ENCODE assay signal across 18 cellular contexts in genomic region chr18:12428923-12429322, GRCh38. TPM values are rescaled to one million over a fixed set of nuclear protein-coding genes. Genes with fewer than 3 reads are reported as not detected.
A peak's percentile ranks its signal among the peaks of the same experiment; 100 is the strongest.
DNase-seq lines count a peak whose midpoint lies in the region; ATAC-seq, FAIRE-seq and TF ChIP-seq lines count a peak whose summit lies in the region.
"Had no signal": no experiment of that assay in that cellular context is flagged by ENCODE, and none has a peak within 500 bp of the region (broad histone marks: within the 10 kb centered on the region; RNA-seq: fewer than 3 reads in every experiment).

No MANE protein-coding gene starts in this region.

- FAIRE-seq in astrocyte (lab: Jason Lieb, UNC), result no peak
- FAIRE-seq: A549, D721Med had no signal

- H3K4me1 ChIP-seq in cardiac muscle cell (ENCODE audit: low read depth), result no peaks in the 10 kb centered on the region
- H3K4me1 ChIP-seq in astrocyte (ENCODE audit: insufficient read depth, low read length), result no peaks in the 10 kb centered on the region
- no peaks in the 10 kb centered on the region for H3K4me1 ChIP-seq in endodermal cell (ENCODE audit: control insufficient read depth, insufficient read depth, low read length)
- H3K4me1 ChIP-seq: A549, Caco-2 had no signal

- H2AFZ ChIP-seq in astrocyte (ENCODE audit: low read depth, low read length), result no peak overlapping the region
- H2AFZ ChIP-seq: GM23338 had no signal

- H3K9me3 ChIP-seq in cardiac muscle cell (ENCODE audit: low read depth), result no peaks in the 10 kb centered on the region
- H3K9me3 ChIP-seq in astrocyte (ENCODE audit: insufficient read depth, low read depth, low read length), result peaks cover 7% of the 10 kb centered on the region
- H3K9me3 ChIP-seq in endodermal cell (ENCODE audit: control insufficient read depth, low read length), result no peaks in the 10 kb centered on the region
- H3K9me3 ChIP-seq: A549, Caco-2 had no signal

- H3K4me3 ChIP-seq in cardiac muscle cell, result no peak overlapping the region
- no peak overlapping the region for H3K4me3 ChIP-seq in astrocyte (ENCODE audit: insufficient read depth, low read depth, low read length)
- no peak overlapping the region for H3K4me3 ChIP-seq in endodermal cell (ENCODE audit: low read length)
- H3K4me3 ChIP-seq: A549, GM23338 had no signal

- no peak for ATAC-seq in left ventricle myocardium superior
- ATAC-seq: A549, GM23338 had no signal

- peaks cover 15% of the 10 kb centered on the region for H3K36me3 Mint-ChIP-seq in astrocyte (ENCODE audit: low read depth, unreplicated experiment)
- peaks cover 14% of the 10 kb centered on the region for H3K36me3 Mint-ChIP-seq in nephron progenitor cell (ENCODE audit: low read depth)
- H3K36me3 Mint-ChIP-seq in endodermal cell (ENCODE audit: low read depth), result peaks cover 6% of the 10 kb centered on the region

- no peak overlapping the region for H3K4me2 ChIP-seq in astrocyte (ENCODE audit: low read length)
- H3K4me2 ChIP-seq: A549, GM23338 had no signal

- no peaks in the 10 kb centered on the region for H3K79me2 ChIP-seq in astrocyte (ENCODE audit: insufficient read depth, low read length)

- H3K4me1 Mint-ChIP-seq in astrocyte (ENCODE audit: low read depth, unreplicated experiment), result peaks cover 1% of the 10 kb centered on the region
- peaks cover 6% of the 10 kb centered on the region for H3K4me1 Mint-ChIP-seq in nephron progenitor cell
- no peaks in the 10 kb centered on the region for H3K4me1 Mint-ChIP-seq in endodermal cell
- H3K4me1 Mint-ChIP-seq: GM23338 had no signal

- H3K36me3 ChIP-seq in cardiac muscle cell (no peaks in the 10 kb centered on the region), astrocyte (ENCODE audit: insufficient read depth, low read length) (peaks cover 8% of the 10 kb centered on the region), endodermal cell (ENCODE audit: control insufficient read depth, insufficient read depth, low read length) (peaks cover 5% of the 10 kb centered on the region)

- H3K27ac Mint-ChIP-seq in astrocyte (ENCODE audit: unreplicated experiment) (peak overlapping the region; percentile 15), nephron progenitor cell (peak overlapping the region; percentile 36), endodermal cell (no peak overlapping the region)
- H3K27ac Mint-ChIP-seq: CD4-positive, alpha-beta T cell; GM23338 had no signal

- H3K9me3 Mint-ChIP-seq in astrocyte (ENCODE audit: unreplicated experiment) (no peaks in the 10 kb centered on the region), nephron progenitor cell (no peaks in the 10 kb centered on the region), endodermal cell (no peaks in the 10 kb centered on the region)
- H3K9me3 Mint-ChIP-seq: CD4-positive, alpha-beta T cell; GM23338 had no signal

- peaks cover 7% of the 10 kb centered on the region for H4K20me1 ChIP-seq in astrocyte (ENCODE audit: insufficient read depth, low read length)

- TF ChIP-seq CTCF in cardiac muscle cell (IDR thresholded peaks at IDR 0.05; ENCODE audit: low read depth, low read length) (no peak), astrocyte (IDR thresholded peaks at IDR 0.05; ENCODE audit: insufficient read depth, low read depth, low read length) (no peak), nephron progenitor cell (IDR thresholded peaks at IDR 0.05) (no peak), endodermal cell (conservative IDR thresholded peaks at IDR 0.05) (no peak)

- H3K27me3 Mint-ChIP-seq in astrocyte (ENCODE audit: low read depth, unreplicated experiment), result no peaks in the 10 kb centered on the region
- no peaks in the 10 kb centered on the region for H3K27me3 Mint-ChIP-seq in nephron progenitor cell (ENCODE audit: low read depth, poor library complexity)
- no peaks in the 10 kb centered on the region for H3K27me3 Mint-ChIP-seq in endodermal cell (ENCODE audit: insufficient read depth)
- H3K27me3 Mint-ChIP-seq: CD4-positive, alpha-beta T cell had no signal

- no peaks in the 10 kb centered on the region for H3K27me3 ChIP-seq in cardiac muscle cell
- no peaks in the 10 kb centered on the region for H3K27me3 ChIP-seq in astrocyte (ENCODE audit: insufficient read depth, low read length)
- H3K27me3 ChIP-seq in endodermal cell (ENCODE audit: control insufficient read depth, insufficient read depth, low read length, poor library complexity, severe bottlenecking), result no peaks in the 10 kb centered on the region

- 84 to 86% methylated on average over 11 to 12 of the region's 12 CpGs for WGBS in endodermal cell (ENCODE audit: insufficient coverage in 1 of 2, insufficient read length in 1 of 2), 2 experiments

- intact Hi-C loops in left ventricle myocardium superior (cut with micrococcal nuclease), result no loop called here

- DNase-seq in cardiac muscle cell (ENCODE audit: low read depth in 1 of 2, low spot score in 1 of 2), result peak in 1 of 2 donors; percentile 23
- no peak for DNase-seq in left ventricle myocardium superior
- no peak for DNase-seq in astrocyte (ENCODE audit: low read depth)
- DNase-seq in nephron progenitor cell, result no peak
- no peak for DNase-seq in endodermal cell
- no peak for DNase-seq in H4 (ENCODE audit: low spot score)
- no peak for DNase-seq in T-helper 9 cell
- DNase-seq: AML-193; Caco-2; CD4-positive, alpha-beta T cell; DMS79; GDM1; H7 had no signal

- H3K4me3 Mint-ChIP-seq in astrocyte (ENCODE audit: unreplicated experiment) (no peak overlapping the region), nephron progenitor cell (no peak overlapping the region), endodermal cell (no peak overlapping the region)
- H3K4me3 Mint-ChIP-seq: CD4-positive, alpha-beta T cell; GM23338 had no signal

- H3K27ac ChIP-seq in cardiac muscle cell (peak overlapping the region; percentile 21), astrocyte (ENCODE audit: low read depth, low read length) (no peak overlapping the region), endodermal cell (ENCODE audit: low read depth, low read length) (no peak overlapping the region)
- H3K27ac ChIP-seq: 22Rv1, A549, C4-2B had no signal

- H3K9ac ChIP-seq in astrocyte (ENCODE audit: low read length) (no peak overlapping the region), endodermal cell (ENCODE audit: extremely low read depth, low read length, poor library complexity, severe bottlenecking) (no peak overlapping the region)

RNA-seq across cellular contexts. Expression of gene PRELID3A, which starts 21.2 kb away (rescaled TPM):
- 3.7 and 7.0 TPM in 2 replicates for total RNA-seq in cardiac muscle cell
- 0.76 and 1.8 TPM in 2 replicates for polyA plus RNA-seq in cardiac muscle cell
- total RNA-seq in left ventricle myocardium superior, result 1.9 TPM
- total RNA-seq in astrocyte, result 11.5 and 12.3 TPM in 2 replicates
- total RNA-seq in endodermal cell, result 1 to 10 TPM; 4.9 to 7.5 TPM
- polyA plus RNA-seq in endodermal cell (2013, experiment 1 of 2), result 9.8 TPM
- polyA plus RNA-seq in endodermal cell (2013, experiment 2 of 2), result 9.2 TPM
- total RNA-seq in H4 (2014; rRNA removed; shearing (Covaris generic)), result 3.0 and 7.7 TPM in 2 replicates

RNA-seq across cellular contexts. Expression of gene AFG3L2, which starts 51.9 kb away (rescaled TPM):
- total RNA-seq in cardiac muscle cell, result 82.3 and 97.6 TPM in 2 replicates
- 83.5 and 92.3 TPM in 2 replicates for polyA plus RNA-seq in cardiac muscle cell
- 143 TPM for total RNA-seq in left ventricle myocardium superior
- 43.9 and 46.7 TPM in 2 replicates for total RNA-seq in astrocyte
- 10 to 100 TPM; 47.1 to 49.5 TPM for total RNA-seq in endodermal cell
- 29.8 TPM for polyA plus RNA-seq in endodermal cell (2013, experiment 1 of 2)
- polyA plus RNA-seq in endodermal cell (2013, experiment 2 of 2), result 27.4 TPM
- 52.6 and 54.5 TPM in 2 replicates for total RNA-seq in H4 (2014; rRNA removed; shearing (Covaris generic))
